In genomic region chr1:25905680-25906643, GRCh38 we compare ENCODE assay signal across 8 cellular contexts. TPM values are rescaled to one million over a fixed set of nuclear protein-coding genes. Genes with fewer than 3 reads are reported as not detected.
DNase-seq lines count a peak whose midpoint lies in the region; ATAC-seq and TF ChIP-seq lines count a peak whose summit lies in the region.

Gene STMN1 (minus strand): TSS chr1:25906419. CDS start chr1:25904676, 1,743 bp downstream.

- H3K4me2 ChIP-seq in OCI-LY1 (ENCODE audit: low read length): peak within 1 kb of the TSS; percentile 99

- intact Hi-C loops in mucosa of descending colon (cut with DNase I, micrococcal nuclease): no loop called here

- TF ChIP-seq CTCF in OCI-LY1 (IDR thresholded peaks at IDR 0.05; ENCODE audit: low read length) (no peak), mucosa of descending colon (IDR thresholded peaks at IDR 0.05) (no peak)

- H3K36me3 ChIP-seq in HUES6 (ENCODE audit: control insufficient read depth, insufficient read depth, low read length): peaks cover 38% of the 10 kb centered on the region
- peaks cover 43% of the 10 kb centered on the region for H3K36me3 ChIP-seq in OCI-LY1 (ENCODE audit: insufficient read depth, low read length)
- no peaks in the 10 kb centered on the region for H3K36me3 ChIP-seq in mucosa of descending colon (ENCODE audit: low read depth)

- H3K4me3 ChIP-seq in HUES6 (ENCODE audit: low read depth, low read length) (peak within 1 kb of the TSS; percentile 98), OCI-LY1 (ENCODE audit: low read depth, low read length, poor library complexity, severe bottlenecking) (peak within 1 kb of the TSS; percentile 100), mucosa of descending colon (peak within 1 kb of the TSS; percentile 44)

- H3K27ac ChIP-seq in HUES6 (ENCODE audit: low read depth, low read length): peak within 1 kb of the TSS; percentile 98
- peak within 1 kb of the TSS; percentile 90 for H3K27ac ChIP-seq in OCI-LY1 (ENCODE audit: low read depth, low read length, poor library complexity, severe bottlenecking)

- H3F3A ChIP-seq in OCI-LY1 (ENCODE audit: insufficient read depth, low read length): no peaks in the 10 kb centered on the region; the same call in 1 of the 2 replicates

- no peaks in the 10 kb centered on the region for H3K9me2 ChIP-seq in OCI-LY1 (ENCODE audit: low read depth, low read length)

- no peaks in the 10 kb centered on the region for H4K20me1 ChIP-seq in OCI-LY1 (ENCODE audit: insufficient read depth, low read length)

- H3K9me3 ChIP-seq in HUES6 (ENCODE audit: control insufficient read depth, insufficient read depth, low read depth, low read length) (no peaks in the 10 kb centered on the region), OCI-LY1 (ENCODE audit: low read length) (no peaks in the 10 kb centered on the region), mucosa of descending colon (no peaks in the 10 kb centered on the region)

- H3K4me1 ChIP-seq in HUES6 (ENCODE audit: control insufficient read depth, insufficient read depth, low read length): peaks cover 12% of the 10 kb centered on the region
- H3K4me1 ChIP-seq in OCI-LY1 (ENCODE audit: insufficient read depth, low read length, severe bottlenecking): peaks cover 36% of the 10 kb centered on the region
- no peaks in the 10 kb centered on the region for H3K4me1 ChIP-seq in mucosa of descending colon (ENCODE audit: low read depth)

- H3K9ac ChIP-seq in HUES6 (ENCODE audit: low read length) (peak within 1 kb of the TSS; percentile 95), OCI-LY1 (ENCODE audit: low read length) (peak within 1 kb of the TSS; percentile 100)

- peak within 1 kb of the TSS; percentile 88 for H2AFZ ChIP-seq in OCI-LY1 (ENCODE audit: low read length)

- no peaks in the 10 kb centered on the region for H3K27me3 ChIP-seq in HUES6 (ENCODE audit: control insufficient read depth, insufficient read depth, low read length)
- H3K27me3 ChIP-seq in OCI-LY1 (ENCODE audit: insufficient read depth, low read length): no peaks in the 10 kb centered on the region

- DNase-seq in Caki2 (ENCODE audit: low read depth): peak; percentile 80
- DNase-seq in activated T-cell treated with anti-CD3 and anti-CD28 coated beads for 24 hours (ENCODE audit: low read depth): peak; percentile 84
- peak; percentile 76 for DNase-seq in epidermal melanocyte (ENCODE audit: insufficient read length, low spot score)
- peak; percentile 88 to 94 (median 92) for DNase-seq in mucosa of descending colon
- peak; percentile 85 for DNase-seq in stimulated activated CD8-positive, alpha-beta memory T cell treated with anti-CD3 and anti-CD28 coated beads, Interleukin-4, amount 100 ng/mL, for 24 hours (ENCODE audit: low read depth)

- ATAC-seq in GM21367 (IDR thresholded peaks at IDR 0.05; ENCODE audit: unreplicated experiment) (peak; percentile 52), mucosa of descending colon (peak; percentile 90)

- peaks cover 34% of the 10 kb centered on the region for H3K79me2 ChIP-seq in OCI-LY1 (ENCODE audit: insufficient read depth, low read length)

- in situ Hi-C loops in Caki2 (cut with HindIII; ENCODE audit: low pct_unique_long_range_greater_than_20kb, low sequenced_read_pairs): no loop called here

RNA-seq across cellular contexts. Expression of gene STMN1, which starts in this region (rescaled TPM):
- 65.2 and 92.4 TPM in 2 replicates for total RNA-seq in Caki2 (2014; rRNA removed; shearing (Covaris generic); ENCODE audit: low replicate concordance)
- 100 to 1,000 TPM in 1 of 3 donors, 10 to 100 TPM in 2; 32.6 to 103 (median 52.6) TPM for total RNA-seq in mucosa of descending colon

Comparison
In these comparisons a context has a peak if more than half of its experiments do, and no peak if none do; other contexts are left out.
1. Peak in every context shown above with its lines: DNase-seq, ATAC-seq, H3K4me3 ChIP-seq and H3K27ac ChIP-seq.
2. H3K4me3 ChIP-seq: peak in every context shown above with its lines; median percentile 100 in OCI-LY1; 98 in HUES6; 44 in mucosa of descending colon.